In genomic region chr10:61899997-61900828, GRCh38 we compare ENCODE assay signal across 8 cellular contexts. TPM values are rescaled to one million over a fixed set of nuclear protein-coding genes. Genes with fewer than 3 reads are reported as not detected.
DNase-seq lines count a peak whose midpoint lies in the region; FAIRE-seq and TF ChIP-seq lines count a peak whose summit lies in the region.

No MANE protein-coding gene starts in this region.

- H3K27ac ChIP-seq in HEK293 (ENCODE audit: extremely low read depth, low read depth, low read length) (peak overlapping the region; percentile 100), astrocyte (ENCODE audit: low read depth, low read length) (peak overlapping the region; percentile 97)

- H3K9me3 ChIP-seq in HEK293 (ENCODE audit: control insufficient read depth, insufficient read depth, low read depth, low read length), result no peaks in the 10 kb centered on the region
- H3K9me3 ChIP-seq in astrocyte (ENCODE audit: insufficient read depth, low read depth, low read length), result no peaks in the 10 kb centered on the region

- TF ChIP-seq POLR2A in GM12891 (IDR thresholded peaks at IDR 0.05; ENCODE audit: low read depth, low read length), result peak; percentile 65; the same call in 1 of the 2 replicates

- H4K20me1 ChIP-seq in astrocyte (ENCODE audit: insufficient read depth, low read length), result peaks cover 10% of the 10 kb centered on the region

- H3K9me3 Mint-ChIP-seq in astrocyte (ENCODE audit: unreplicated experiment), result no peaks in the 10 kb centered on the region

- H3K4me1 Mint-ChIP-seq in astrocyte (ENCODE audit: low read depth, unreplicated experiment), result peaks cover 29% of the 10 kb centered on the region

- H3K4me1 ChIP-seq in HEK293 (ENCODE audit: control insufficient read depth, insufficient read depth, low read length) (peaks cover 16% of the 10 kb centered on the region), astrocyte (ENCODE audit: insufficient read depth, low read length) (peaks cover 44% of the 10 kb centered on the region)

- peak overlapping the region; percentile 100 for H3K27ac Mint-ChIP-seq in astrocyte (ENCODE audit: unreplicated experiment)

- H3K79me2 ChIP-seq in astrocyte (ENCODE audit: insufficient read depth, low read length), result peaks cover 33% of the 10 kb centered on the region

- no peaks in the 10 kb centered on the region for H3K36me3 Mint-ChIP-seq in astrocyte (ENCODE audit: low read depth, unreplicated experiment)

- peak overlapping the region; percentile 67 for H2AFZ ChIP-seq in astrocyte (ENCODE audit: low read depth, low read length)

- DNase-seq in GM12891 (ENCODE audit: insufficient read length, low spot score), result no peak
- DNase-seq in MV-4-11 (lab: John Stamatoyannopoulos, UW), result peak; percentile 77
- peak; percentile 68 for DNase-seq in SK-MEL-5 (ENCODE audit: low read depth, low spot score)
- peak; percentile 66 for DNase-seq in astrocyte (ENCODE audit: low read depth)
- peak; percentile 46 to 49 for DNase-seq in hippocampal formation (lab: John Stamatoyannopoulos, UW)
- peak; percentile 88 for DNase-seq in renal cortical epithelial cell (ENCODE audit: low read depth)
- no peak for DNase-seq in posterior vena cava (ENCODE audit: low spot score)

- in situ Hi-C loops in SK-MEL-5 (cut with HindIII; ENCODE audit: low pct_unique_long_range_greater_than_20kb, low sequenced_read_pairs), result no loop called here

- H3K4me3 Mint-ChIP-seq in astrocyte (ENCODE audit: unreplicated experiment), result peak overlapping the region; percentile 95

- POLR2A ChIA-PET in HEK293 (lab: Yijun Ruan, JAX), result interaction anchor here (0.6 to 0.9 kb wide), 2 partner anchors 15 to 146 kb away, joined by 3 read pairs; no protein-coding TSS in a partner anchor

- H3K36me3 ChIP-seq in HEK293 (ENCODE audit: control insufficient read depth in 2 of 2, insufficient read depth in 1 of 2, low read length in 2 of 2), result no peaks in the 10 kb centered on the region
- no peaks in the 10 kb centered on the region for H3K36me3 ChIP-seq in astrocyte (ENCODE audit: insufficient read depth, low read length)

- peak overlapping the region; percentile 98 for H3K4me2 ChIP-seq in astrocyte (ENCODE audit: low read length)

- CTCF ChIA-PET in HEK293 (lab: Yijun Ruan, JAX), result interaction anchor here (0.6 to 1.8 kb wide), 6 partner anchors 10 to 1089 kb away, joined by 3 to 6 read pairs (median 4); no protein-coding TSS in a partner anchor

- no peaks in the 10 kb centered on the region for H3K27me3 Mint-ChIP-seq in astrocyte (ENCODE audit: low read depth, unreplicated experiment)

- peak; percentile 84 for FAIRE-seq in GM12891 (lab: Jason Lieb, UNC)
- FAIRE-seq in astrocyte (lab: Jason Lieb, UNC), result no peak

- H3K27me3 ChIP-seq in astrocyte (ENCODE audit: insufficient read depth, low read length), result no peaks in the 10 kb centered on the region

- TF ChIP-seq CTCF in HEK293 (tag by site-specific recombination; IDR thresholded peaks at IDR 0.05) (no peak), astrocyte (IDR thresholded peaks at IDR 0.05; ENCODE audit: insufficient read depth, low read depth, low read length) (no peak)

- intact Hi-C loops in posterior vena cava (cut with DNase I), result loop anchor here (5.0 to 10.0 kb wide), 2 partner anchors 135 to 147 kb away; no protein-coding TSS in a partner anchor

- peak overlapping the region; percentile 95 for H3K9ac ChIP-seq in astrocyte (ENCODE audit: low read length)

- H3K4me3 ChIP-seq in HEK293 (ENCODE audit: low read depth, low read length), result peak overlapping the region; percentile 53
- peak overlapping the region; percentile 91 for H3K4me3 ChIP-seq in astrocyte (ENCODE audit: insufficient read depth, low read depth, low read length)

TF ChIP-seq in GM12891, 5 proteins besides CTCF, POLR2A, EP300 and RAD21:
- TF ChIP-seq POLR2AphosphoS5 (IDR thresholded peaks at IDR 0.05; ENCODE audit: low read depth, low read length) (peak; percentile 46; the same call in 1 of the 2 replicates), PAX5 (IDR thresholded peaks at IDR 0.05; ENCODE audit: insufficient read depth, low read length, severe bottlenecking) (no peak), TAF1 (IDR thresholded peaks at IDR 0.05; ENCODE audit: low read depth, low read length) (no peak), SPI1 (IDR thresholded peaks at IDR 0.05; ENCODE audit: low read depth, low read length) (no peak), POU2F2 (IDR thresholded peaks at IDR 0.05; ENCODE audit: low read depth, low read length) (peak; percentile 83; the same call in 1 of the 2 replicates)

TF ChIP-seq in HEK293, 187 proteins besides CTCF, POLR2A, EP300 and RAD21 (continues in another document):
- TF ChIP-seq ZNF211 (tag by site-specific recombination; IDR thresholded peaks at IDR 0.05; ENCODE audit: low read depth), result no peak
- TF ChIP-seq FEZF1 (tag by site-specific recombination; IDR thresholded peaks at IDR 0.05), result peak; percentile 59; the same call in 1 of the 2 replicates
- 0 out of 2 replicates have a peak, but pooled peaks have one; percentile 30 for TF ChIP-seq KLF9 (tag by site-specific recombination; IDR thresholded peaks at IDR 0.05; ENCODE audit: low read depth)
- TF ChIP-seq, protein P1, sequence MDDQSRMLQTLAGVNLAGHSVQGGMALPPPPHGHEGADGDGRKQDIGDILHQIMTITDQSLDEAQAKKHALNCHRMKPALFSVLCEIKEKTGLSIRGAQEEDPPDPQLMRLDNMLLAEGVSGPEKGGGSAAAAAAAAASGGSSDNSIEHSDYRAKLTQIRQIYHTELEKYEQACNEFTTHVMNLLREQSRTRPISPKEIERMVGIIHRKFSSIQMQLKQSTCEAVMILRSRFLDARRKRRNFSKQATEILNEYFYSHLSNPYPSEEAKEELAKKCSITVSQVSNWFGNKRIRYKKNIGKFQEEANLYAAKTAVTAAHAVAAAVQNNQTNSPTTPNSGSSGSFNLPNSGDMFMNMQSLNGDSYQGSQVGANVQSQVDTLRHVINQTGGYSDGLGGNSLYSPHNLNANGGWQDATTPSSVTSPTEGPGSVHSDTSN (CRISPR knock-in tag; IDR thresholded peaks at IDR 0.05), result no peak
- peak; percentile 82 for TF ChIP-seq ZNF596 (tag by site-specific recombination; IDR thresholded peaks at IDR 0.05)
- TF ChIP-seq, protein P2, sequence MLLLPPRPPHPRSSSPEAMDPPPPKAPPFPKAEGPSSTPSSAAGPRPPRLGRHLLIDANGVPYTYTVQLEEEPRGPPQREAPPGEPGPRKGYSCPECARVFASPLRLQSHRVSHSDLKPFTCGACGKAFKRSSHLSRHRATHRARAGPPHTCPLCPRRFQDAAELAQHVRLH (tag by site-specific recombination; IDR thresholded peaks at IDR 0.05), result peak; percentile 65; the same call in 1 of the 2 replicates
- TF ChIP-seq, protein P3, sequence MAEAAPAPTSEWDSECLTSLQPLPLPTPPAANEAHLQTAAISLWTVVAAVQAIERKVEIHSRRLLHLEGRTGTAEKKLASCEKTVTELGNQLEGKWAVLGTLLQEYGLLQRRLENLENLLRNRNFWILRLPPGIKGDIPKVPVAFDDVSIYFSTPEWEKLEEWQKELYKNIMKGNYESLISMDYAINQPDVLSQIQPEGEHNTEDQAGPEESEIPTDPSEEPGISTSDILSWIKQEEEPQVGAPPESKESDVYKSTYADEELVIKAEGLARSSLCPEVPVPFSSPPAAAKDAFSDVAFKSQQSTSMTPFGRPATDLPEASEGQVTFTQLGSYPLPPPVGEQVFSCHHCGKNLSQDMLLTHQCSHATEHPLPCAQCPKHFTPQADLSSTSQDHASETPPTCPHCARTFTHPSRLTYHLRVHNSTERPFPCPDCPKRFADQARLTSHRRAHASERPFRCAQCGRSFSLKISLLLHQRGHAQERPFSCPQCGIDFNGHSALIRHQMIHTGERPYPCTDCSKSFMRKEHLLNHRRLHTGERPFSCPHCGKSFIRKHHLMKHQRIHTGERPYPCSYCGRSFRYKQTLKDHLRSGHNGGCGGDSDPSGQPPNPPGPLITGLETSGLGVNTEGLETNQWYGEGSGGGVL (tag by site-specific recombination; IDR thresholded peaks at IDR 0.05), result peak; percentile 93
- peak; percentile 86 for TF ChIP-seq KLF8 (tag by site-specific recombination; IDR thresholded peaks at IDR 0.05)
- TF ChIP-seq ZBTB26 (tag by site-specific recombination; optimal IDR thresholded peaks at IDR 0.05), result peak; percentile 3
- TF ChIP-seq EGR2 (tag by site-specific recombination; IDR thresholded peaks at IDR 0.05; ENCODE audit: low read depth), result peak; percentile 53; the same call in 1 of the 2 replicates
- TF ChIP-seq, protein P4, sequence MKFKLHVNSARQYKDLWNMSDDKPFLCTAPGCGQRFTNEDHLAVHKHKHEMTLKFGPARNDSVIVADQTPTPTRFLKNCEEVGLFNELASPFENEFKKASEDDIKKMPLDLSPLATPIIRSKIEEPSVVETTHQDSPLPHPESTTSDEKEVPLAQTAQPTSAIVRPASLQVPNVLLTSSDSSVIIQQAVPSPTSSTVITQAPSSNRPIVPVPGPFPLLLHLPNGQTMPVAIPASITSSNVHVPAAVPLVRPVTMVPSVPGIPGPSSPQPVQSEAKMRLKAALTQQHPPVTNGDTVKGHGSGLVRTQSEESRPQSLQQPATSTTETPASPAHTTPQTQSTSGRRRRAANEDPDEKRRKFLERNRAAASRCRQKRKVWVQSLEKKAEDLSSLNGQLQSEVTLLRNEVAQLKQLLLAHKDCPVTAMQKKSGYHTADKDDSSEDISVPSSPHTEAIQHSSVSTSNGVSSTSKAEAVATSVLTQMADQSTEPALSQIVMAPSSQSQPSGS (tag by site-specific recombination; IDR thresholded peaks at IDR 0.05; ENCODE audit: low read depth), result peak; percentile 32; the same call in 1 of the 2 replicates

RNA-seq across cellular contexts. Expression of gene ARID5B, which starts 1.3 kb away (rescaled TPM):
- 1.9 TPM for polyA plus RNA-seq in GM12891 (2012; ENCODE audit: low read depth, missing spikeins)
- total RNA-seq in SK-MEL-5 (2014; rRNA removed; shearing (Covaris generic)), result 17.1 and 17.5 TPM in 2 replicates
- 5.1 and 7.4 TPM in 2 replicates for polyA plus RNA-seq in SK-MEL-5 (2015; cell fraction: cytosol; rRNA removed)
- 6.0 and 7.0 TPM in 2 replicates for polyA plus RNA-seq in SK-MEL-5 (2015; cell fraction: nucleus; rRNA removed)
- total RNA-seq in astrocyte (64.6 and 66.0 TPM in 2 replicates), renal cortical epithelial cell (12.2 and 53.9 TPM in 2 replicates), posterior vena cava (10 to 100 TPM; 75.0 to 96.1 TPM)

Comparison
In these comparisons a context has a peak if more than half of its experiments do, and no peak if none do; other contexts are left out.
1. DNase-seq: peak in MV-4-11 (single experiment), SK-MEL-5 (single experiment), astrocyte (single experiment), hippocampal formation (2 of 2) and renal cortical epithelial cell (single experiment); none in GM12891 (single experiment) and posterior vena cava (single experiment).